ENCODE assay signal across 1 cellular context in the genomic region with DNA sequence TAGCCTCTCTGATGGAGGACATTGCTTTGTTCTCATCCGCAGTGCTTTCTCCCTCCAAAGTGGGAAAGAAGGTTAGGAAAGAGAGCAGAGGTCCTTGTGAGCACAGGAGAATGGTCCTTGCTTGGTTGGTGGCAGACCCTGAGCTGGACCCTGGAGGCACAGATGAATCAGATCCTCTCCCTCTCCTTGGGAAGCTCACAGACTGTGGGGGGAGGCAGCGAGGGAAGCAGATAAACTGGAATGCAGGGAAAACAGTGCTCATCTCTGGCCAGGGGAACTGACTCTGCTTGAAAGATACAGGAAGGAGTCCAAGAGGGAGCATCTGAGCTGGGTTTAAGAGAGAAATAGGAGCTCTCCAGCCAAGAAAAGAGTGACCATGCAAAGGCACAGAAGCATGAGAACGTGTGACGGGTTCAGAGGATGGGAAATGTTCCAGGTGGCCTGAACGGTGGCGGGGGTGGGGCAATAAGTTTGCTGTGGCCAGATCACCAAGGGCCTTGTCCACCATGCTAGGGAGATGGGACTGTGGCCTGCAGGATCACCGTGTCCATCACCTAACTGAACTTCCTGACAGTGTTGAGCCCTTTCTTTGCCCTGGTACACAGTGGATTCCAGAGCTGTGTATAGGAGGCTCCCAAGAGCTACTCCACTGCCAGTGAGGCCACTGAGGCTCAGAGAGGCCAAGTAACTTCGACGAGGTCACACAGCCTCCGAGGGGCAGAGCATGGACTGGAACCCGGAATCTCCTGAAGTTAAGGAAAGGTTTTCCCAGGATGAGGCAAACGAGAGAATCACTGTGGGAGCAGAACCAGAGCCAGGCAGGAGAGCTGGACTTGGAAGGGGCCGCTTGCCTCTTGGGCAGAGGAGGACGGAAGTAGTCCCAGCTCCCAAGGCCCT.
TF ChIP-seq lines count a peak whose summit lies in the region.

No MANE protein-coding gene starts in this region.

TF ChIP-seq in HEK293, 187 proteins besides CTCF, POLR2A, EP300 and RAD21 (continued from another document):
- TF ChIP-seq, protein P1, sequence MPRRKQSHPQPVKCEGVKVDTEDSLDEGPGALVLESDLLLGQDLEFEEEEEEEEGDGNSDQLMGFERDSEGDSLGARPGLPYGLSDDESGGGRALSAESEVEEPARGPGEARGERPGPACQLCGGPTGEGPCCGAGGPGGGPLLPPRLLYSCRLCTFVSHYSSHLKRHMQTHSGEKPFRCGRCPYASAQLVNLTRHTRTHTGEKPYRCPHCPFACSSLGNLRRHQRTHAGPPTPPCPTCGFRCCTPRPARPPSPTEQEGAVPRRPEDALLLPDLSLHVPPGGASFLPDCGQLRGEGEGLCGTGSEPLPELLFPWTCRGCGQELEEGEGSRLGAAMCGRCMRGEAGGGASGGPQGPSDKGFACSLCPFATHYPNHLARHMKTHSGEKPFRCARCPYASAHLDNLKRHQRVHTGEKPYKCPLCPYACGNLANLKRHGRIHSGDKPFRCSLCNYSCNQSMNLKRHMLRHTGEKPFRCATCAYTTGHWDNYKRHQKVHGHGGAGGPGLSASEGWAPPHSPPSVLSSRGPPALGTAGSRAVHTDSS (tag by site-specific recombination; IDR thresholded peaks at IDR 0.05), result no peak
- TF ChIP-seq ZNF140 (tag by site-specific recombination; IDR thresholded peaks at IDR 0.05) (no peak), ZNF585B (tag by site-specific recombination; IDR thresholded peaks at IDR 0.05) (peak; percentile 13; the same call in 1 of the 2 replicates), ZNF571 (tag by site-specific recombination; IDR thresholded peaks at IDR 0.05) (no peak), ZNF248 (tag by site-specific recombination; IDR thresholded peaks at IDR 0.05) (no peak), ZBTB6 (tag by site-specific recombination; IDR thresholded peaks at IDR 0.05) (no peak), OSR2 (tag by site-specific recombination; IDR thresholded peaks at IDR 0.05) (no peak), ZFP3 (tag by site-specific recombination; IDR thresholded peaks at IDR 0.05; ENCODE audit: low read depth) (peak; percentile 80), ZNF112 (tag by site-specific recombination; IDR thresholded peaks at IDR 0.05) (no peak), ZNF660 (tag by site-specific recombination; IDR thresholded peaks at IDR 0.05) (no peak), ZNF707 (tag by site-specific recombination; IDR thresholded peaks at IDR 0.05) (no peak), ZNF211 (tag by site-specific recombination; IDR thresholded peaks at IDR 0.05; ENCODE audit: low read depth) (no peak), ZNF544 (tag by site-specific recombination; IDR thresholded peaks at IDR 0.05) (no peak), ZNF146 (tag by site-specific recombination; IDR thresholded peaks at IDR 0.05) (no peak), KLF10 (tag by site-specific recombination; IDR thresholded peaks at IDR 0.05) (no peak), SP3 (tag by site-specific recombination; IDR thresholded peaks at IDR 0.05) (no peak), ZNF398 (tag by site-specific recombination; IDR thresholded peaks at IDR 0.05) (no peak)
- TF ChIP-seq, protein P2, sequence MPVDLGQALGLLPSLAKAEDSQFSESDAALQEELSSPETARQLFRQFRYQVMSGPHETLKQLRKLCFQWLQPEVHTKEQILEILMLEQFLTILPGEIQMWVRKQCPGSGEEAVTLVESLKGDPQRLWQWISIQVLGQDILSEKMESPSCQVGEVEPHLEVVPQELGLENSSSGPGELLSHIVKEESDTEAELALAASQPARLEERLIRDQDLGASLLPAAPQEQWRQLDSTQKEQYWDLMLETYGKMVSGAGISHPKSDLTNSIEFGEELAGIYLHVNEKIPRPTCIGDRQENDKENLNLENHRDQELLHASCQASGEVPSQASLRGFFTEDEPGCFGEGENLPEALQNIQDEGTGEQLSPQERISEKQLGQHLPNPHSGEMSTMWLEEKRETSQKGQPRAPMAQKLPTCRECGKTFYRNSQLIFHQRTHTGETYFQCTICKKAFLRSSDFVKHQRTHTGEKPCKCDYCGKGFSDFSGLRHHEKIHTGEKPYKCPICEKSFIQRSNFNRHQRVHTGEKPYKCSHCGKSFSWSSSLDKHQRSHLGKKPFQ (tag by site-specific recombination; IDR thresholded peaks at IDR 0.05), result no peak
- TF ChIP-seq, protein P3, sequence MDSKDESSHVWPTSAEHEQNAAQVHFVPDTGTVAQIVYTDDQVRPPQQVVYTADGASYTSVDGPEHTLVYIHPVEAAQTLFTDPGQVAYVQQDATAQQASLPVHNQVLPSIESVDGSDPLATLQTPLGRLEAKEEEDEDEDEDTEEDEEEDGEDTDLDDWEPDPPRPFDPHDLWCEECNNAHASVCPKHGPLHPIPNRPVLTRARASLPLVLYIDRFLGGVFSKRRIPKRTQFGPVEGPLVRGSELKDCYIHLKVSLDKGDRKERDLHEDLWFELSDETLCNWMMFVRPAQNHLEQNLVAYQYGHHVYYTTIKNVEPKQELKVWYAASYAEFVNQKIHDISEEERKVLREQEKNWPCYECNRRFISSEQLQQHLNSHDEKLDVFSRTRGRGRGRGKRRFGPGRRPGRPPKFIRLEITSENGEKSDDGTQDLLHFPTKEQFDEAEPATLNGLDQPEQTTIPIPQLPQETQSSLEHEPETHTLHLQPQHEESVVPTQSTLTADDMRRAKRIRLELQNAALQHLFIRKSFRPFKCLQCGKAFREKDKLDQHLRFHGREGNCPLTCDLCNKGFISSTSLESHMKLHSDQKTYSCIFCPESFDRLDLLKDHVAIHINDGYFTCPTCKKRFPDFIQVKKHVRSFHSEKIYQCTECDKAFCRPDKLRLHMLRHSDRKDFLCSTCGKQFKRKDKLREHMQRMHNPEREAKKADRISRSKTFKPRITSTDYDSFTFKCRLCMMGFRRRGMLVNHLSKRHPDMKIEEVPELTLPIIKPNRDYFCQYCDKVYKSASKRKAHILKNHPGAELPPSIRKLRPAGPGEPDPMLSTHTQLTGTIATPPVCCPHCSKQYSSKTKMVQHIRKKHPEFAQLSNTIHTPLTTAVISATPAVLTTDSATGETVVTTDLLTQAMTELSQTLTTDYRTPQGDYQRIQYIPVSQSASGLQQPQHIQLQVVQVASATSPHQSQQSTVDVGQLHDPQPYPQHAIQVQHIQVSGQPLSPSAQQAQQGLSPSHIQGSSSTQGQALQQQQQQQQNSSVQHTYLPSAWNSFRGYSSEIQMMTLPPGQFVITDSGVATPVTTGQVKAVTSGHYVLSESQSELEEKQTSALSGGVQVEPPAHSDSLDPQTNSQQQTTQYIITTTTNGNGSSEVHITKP (tag by site-specific recombination; IDR thresholded peaks at IDR 0.05), result no peak
- TF ChIP-seq, protein P4, sequence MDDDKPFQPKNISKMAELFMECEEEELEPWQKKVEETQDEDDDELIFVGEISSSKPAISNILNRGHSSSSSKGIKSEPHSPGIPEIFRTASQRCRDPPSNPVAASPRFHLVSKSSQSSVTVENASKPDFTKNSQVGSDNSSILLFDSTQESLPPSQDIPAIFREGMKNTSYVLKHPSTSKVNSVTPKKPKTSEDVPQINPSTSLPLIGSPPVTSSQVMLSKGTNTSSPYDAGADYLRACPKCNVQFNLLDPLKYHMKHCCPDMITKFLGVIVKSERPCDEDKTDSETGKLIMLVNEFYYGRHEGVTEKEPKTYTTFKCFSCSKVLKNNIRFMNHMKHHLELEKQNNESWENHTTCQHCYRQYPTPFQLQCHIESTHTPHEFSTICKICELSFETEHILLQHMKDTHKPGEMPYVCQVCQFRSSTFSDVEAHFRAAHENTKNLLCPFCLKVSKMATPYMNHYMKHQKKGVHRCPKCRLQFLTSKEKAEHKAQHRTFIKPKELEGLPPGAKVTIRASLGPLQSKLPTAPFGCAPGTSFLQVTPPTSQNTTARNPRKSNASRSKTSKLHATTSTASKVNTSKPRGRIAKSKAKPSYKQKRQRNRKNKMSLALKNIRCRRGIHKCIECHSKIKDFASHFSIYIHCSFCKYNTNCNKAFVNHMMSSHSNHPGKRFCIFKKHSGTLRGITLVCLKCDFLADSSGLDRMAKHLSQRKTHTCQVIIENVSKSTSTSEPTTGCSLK (tag by site-specific recombination; IDR thresholded peaks at IDR 0.05), result no peak
